In the genomic region with DNA sequence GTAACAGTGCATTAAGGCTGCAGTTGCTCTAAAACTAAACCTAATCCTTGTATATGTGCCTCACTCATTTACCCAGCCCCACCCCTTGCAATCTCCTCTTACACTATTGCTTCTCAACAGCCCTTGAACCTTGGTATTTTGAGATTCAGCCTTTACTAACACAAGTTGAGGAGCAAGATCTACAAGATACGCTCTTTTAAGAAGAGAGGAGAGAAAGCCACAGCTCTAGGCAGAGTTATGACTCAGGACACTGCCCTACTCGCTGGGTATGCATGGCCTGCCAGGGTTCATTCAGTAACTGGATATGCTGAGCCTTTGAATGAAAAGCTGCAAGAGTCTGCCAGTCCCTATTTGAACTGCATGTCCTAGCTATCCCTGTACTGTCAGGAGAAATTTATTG, we compare ENCODE assay signal across 14 cellular contexts.
DNase-seq lines count a peak whose midpoint lies in the region; ATAC-seq and TF ChIP-seq lines count a peak whose summit lies in the region.
"Had no signal": no experiment of that assay in that cellular context is flagged by ENCODE, and none has a peak within 500 bp of the region (broad histone marks: within the 10 kb centered on the region; RNA-seq: fewer than 3 reads in every experiment).

No MANE protein-coding gene starts in this region.

- TF ChIP-seq CTCF in RWPE2 (IDR thresholded peaks at IDR 0.05; ENCODE audit: poor library complexity, severe bottlenecking) (no peak), fibroblast of mammary gland (conservative IDR thresholded peaks at IDR 0.05; ENCODE audit: control insufficient read depth, insufficient read depth, low read depth, low read length) (no peak), nephron progenitor cell (IDR thresholded peaks at IDR 0.05) (no peak)

- H3K36me3 Mint-ChIP-seq in nephron progenitor cell (ENCODE audit: low read depth) = peaks cover 55% of the 10 kb centered on the region

- H3K9me3 Mint-ChIP-seq in nephron progenitor cell = no peaks in the 10 kb centered on the region
- H3K9me3 Mint-ChIP-seq: activated T-cell treated with anti-CD3 and anti-CD28 coated beads, Interleukin-2, amount 50 U/mL, for 72 hours had no signal

- no peak overlapping the region for H3K4me3 Mint-ChIP-seq in nephron progenitor cell
- H3K4me3 Mint-ChIP-seq: activated T-cell treated with anti-CD3 and anti-CD28 coated beads, Interleukin-2, amount 50 U/mL, for 72 hours had no signal

- H3K4me1 Mint-ChIP-seq in nephron progenitor cell = peaks cover 33% of the 10 kb centered on the region

- H3K27me3 ChIP-seq in RWPE2 (ENCODE audit: insufficient read depth, poor library complexity, severe bottlenecking) = no peaks in the 10 kb centered on the region
- H3K27me3 ChIP-seq: gastroesophageal sphincter had no signal

- no peaks in the 10 kb centered on the region for H3K36me3 ChIP-seq in RWPE2 (ENCODE audit: low read depth)

- DNase-seq in AG20443 (ENCODE audit: low spot score) (peak; percentile 29), RWPE2 (ENCODE audit: low spot score) (no peak), fibroblast of mammary gland (ENCODE audit: low read depth) (peak; percentile 13), nephron progenitor cell (peak; percentile 3), occipital lobe (lab: John Stamatoyannopoulos, UW) (no peak), NAMALWA (ENCODE audit: low spot score) (no peak), GF-D8 (lab: John Stamatoyannopoulos, UW) (no peak)
- DNase-seq: activated CD4-positive, alpha-beta T cell treated with anti-CD3 and anti-CD28 coated beads, Interleukin-2, amount 50 U/mL, for 48 hours; activated T-cell treated with anti-CD3 and anti-CD28 coated beads, Interleukin-2, amount 50 U/mL, for 72 hours; effector CD4-positive, alpha-beta T cell; islet precursor cell had no signal

- peak; percentile 58; the same call in 2 of the 3 replicates for ATAC-seq in RWPE2 (ENCODE audit: low read depth)
- no peak for ATAC-seq in HG03175 (IDR thresholded peaks at IDR 0.05; ENCODE audit: unreplicated experiment)
- ATAC-seq: gastroesophageal sphincter had no signal

- H3K27ac ChIP-seq in RWPE2 (ENCODE audit: poor library complexity, severe bottlenecking) = no peak overlapping the region
- H3K27ac ChIP-seq: gastroesophageal sphincter had no signal

- no peaks in the 10 kb centered on the region for H3K27me3 Mint-ChIP-seq in nephron progenitor cell (ENCODE audit: low read depth, poor library complexity)
- H3K27me3 Mint-ChIP-seq: progenitor cell of endocrine pancreas had no signal

- no peaks in the 10 kb centered on the region for H3K9me3 ChIP-seq in RWPE2 (ENCODE audit: severe bottlenecking)
- H3K9me3 ChIP-seq: gastroesophageal sphincter had no signal

- H3K4me1 ChIP-seq in RWPE2 (ENCODE audit: insufficient read depth, poor library complexity, severe bottlenecking) = no peaks in the 10 kb centered on the region

- H3K27ac Mint-ChIP-seq in nephron progenitor cell = peak overlapping the region; percentile 96
- H3K27ac Mint-ChIP-seq: activated T-cell treated with anti-CD3 and anti-CD28 coated beads, Interleukin-2, amount 50 U/mL, for 72 hours; progenitor cell of endocrine pancreas had no signal

- H3K4me3 ChIP-seq in RWPE2 (ENCODE audit: severe bottlenecking) (no peak overlapping the region), fibroblast of mammary gland (ENCODE audit: control insufficient read depth, low read depth, low read length) (no peak overlapping the region)
- H3K4me3 ChIP-seq: gastroesophageal sphincter had no signal

Comparison
In these comparisons a context has a peak if more than half of its experiments do, and no peak if none do; other contexts are left out.
1. DNase-seq: peak in AG20443 (single experiment), fibroblast of mammary gland (single experiment) and nephron progenitor cell (single experiment); none in RWPE2 (single experiment), occipital lobe (single experiment), NAMALWA (single experiment) and GF-D8 (single experiment).